In genomic region chr2:87458938-87459337, GRCh38 we compare ENCODE assay signal across 8 cellular contexts.
A peak's percentile ranks its signal among the peaks of the same experiment; 100 is the strongest.
DNase-seq lines count a peak whose midpoint lies in the region; ATAC-seq and TF ChIP-seq lines count a peak whose summit lies in the region.
"Not testable (repeated sequence)": the region's sequence is repeated elsewhere in the genome, so short reads cannot be mapped to it uniquely, and the experiment has no call there.

No MANE protein-coding gene starts in this region.

- not testable (repeated sequence) for H3K36me3 Mint-ChIP-seq in T-helper 1 cell treated with Interleukin-12 subunit alpha and Interleukin-12 subunit beta and Interleukin-4 antibody, amounts not matched to agents 30 μg/mL and 1 μg/mL, for 36 hours (ENCODE audit: low read depth); activated CD8-positive, alpha-beta T cell treated with anti-CD3 and anti-CD28 coated beads for 36 hours (ENCODE audit: low read depth); activated naive CD4-positive, alpha-beta T cell treated with anti-CD3 and anti-CD28 coated beads, Interleukin-2, amount 10 ng/mL, durations not matched to agents 7 days and 5 days; chondrocyte (ENCODE audit: low read depth)

- H3K36me3 ChIP-seq in osteoblast (ENCODE audit: insufficient read depth, low read length), result not testable (repeated sequence)

- H3K4me1 ChIP-seq in osteoblast (ENCODE audit: insufficient read depth, low read length), result peaks cover 13% of the 10 kb centered on the region

- H3K4me1 Mint-ChIP-seq in T-helper 1 cell treated with Interleukin-12 subunit alpha and Interleukin-12 subunit beta and Interleukin-4 antibody, amounts not matched to agents 30 μg/mL and 1 μg/mL, for 36 hours (ENCODE audit: low read depth), result peaks cover 17% of the 10 kb centered on the region
- peaks cover 13% of the 10 kb centered on the region for H3K4me1 Mint-ChIP-seq in activated CD8-positive, alpha-beta T cell treated with anti-CD3 and anti-CD28 coated beads for 36 hours (ENCODE audit: low read depth)
- peaks cover 25% of the 10 kb centered on the region for H3K4me1 Mint-ChIP-seq in activated naive CD4-positive, alpha-beta T cell treated with anti-CD3 and anti-CD28 coated beads, Interleukin-2, amount 10 ng/mL, durations not matched to agents 7 days and 5 days
- peaks cover 20% of the 10 kb centered on the region for H3K4me1 Mint-ChIP-seq in chondrocyte (ENCODE audit: low read depth)
- not testable (repeated sequence) for H3K4me1 Mint-ChIP-seq in stimulated activated naive CD8-positive, alpha-beta T cell treated with anti-CD3 and anti-CD28 coated beads, Interleukin-15, amount 100 ng/mL, for 72 hours

- not testable (repeated sequence) for H4K20me1 ChIP-seq in osteoblast (ENCODE audit: insufficient read depth, low read length)

- not testable (repeated sequence) for TF ChIP-seq CTCF in activated CD8-positive, alpha-beta T cell treated with anti-CD3 and anti-CD28 coated beads for 36 hours (IDR thresholded peaks at IDR 0.05); chondrocyte (IDR thresholded peaks at IDR 0.05); osteoblast (IDR thresholded peaks at IDR 0.05; ENCODE audit: extremely low read depth, low read depth, low read length)

- H3K9me3 ChIP-seq in osteoblast (ENCODE audit: low read depth, low read length), result not testable (repeated sequence)

- POLR2A ChIA-PET in activated CD8-positive, alpha-beta T cell treated with anti-CD3 and anti-CD28 coated beads for 36 hours (lab: Charles Lee), result not testable (repeated sequence)

- peak overlapping the region; percentile 39 for H3K4me2 ChIP-seq in osteoblast (ENCODE audit: insufficient read depth, low read length)

- not testable (repeated sequence) for DNase-seq in activated CD8-positive, alpha-beta T cell treated with anti-CD3 and anti-CD28 coated beads for 36 hours; activated naive CD4-positive, alpha-beta T cell treated with anti-CD3 and anti-CD28 coated beads, Interleukin-2, amount 10 ng/mL, durations not matched to agents 7 days and 5 days; chondrocyte (ENCODE audit: low spot score); left ventricle myocardium superior; osteoblast (ENCODE audit: insufficient read length, low spot score, missing footprints); stimulated activated naive CD8-positive, alpha-beta T cell treated with anti-CD3 and anti-CD28 coated beads, Interleukin-15, amount 100 ng/mL, for 72 hours

- H3K27ac ChIP-seq in osteoblast (ENCODE audit: low read depth, low read length), result not testable (repeated sequence)

- CTCF ChIA-PET in activated CD8-positive, alpha-beta T cell treated with anti-CD3 and anti-CD28 coated beads for 36 hours (lab: Charles Lee); activated naive CD4-positive, alpha-beta T cell treated with anti-CD3 and anti-CD28 coated beads, Interleukin-2, amount 10 ng/mL, durations not matched to agents 7 days and 5 days (lab: Charles Lee): not testable (repeated sequence)

- H3K27me3 Mint-ChIP-seq in T-helper 1 cell treated with Interleukin-12 subunit alpha and Interleukin-12 subunit beta and Interleukin-4 antibody, amounts not matched to agents 30 μg/mL and 1 μg/mL, for 36 hours (ENCODE audit: low read depth); activated CD8-positive, alpha-beta T cell treated with anti-CD3 and anti-CD28 coated beads for 36 hours; activated naive CD4-positive, alpha-beta T cell treated with anti-CD3 and anti-CD28 coated beads, Interleukin-2, amount 10 ng/mL, durations not matched to agents 7 days and 5 days; chondrocyte (ENCODE audit: low read depth); stimulated activated naive CD8-positive, alpha-beta T cell treated with anti-CD3 and anti-CD28 coated beads, Interleukin-15, amount 100 ng/mL, for 72 hours: not testable (repeated sequence)

- intact Hi-C loops in activated CD8-positive, alpha-beta T cell treated with anti-CD3 and anti-CD28 coated beads for 36 hours (cut with micrococcal nuclease); left ventricle myocardium superior (cut with micrococcal nuclease): not testable (repeated sequence)

- H3K4me3 ChIP-seq in osteoblast (ENCODE audit: insufficient read depth, low read length), result not testable (repeated sequence)

- peaks cover 35% of the 10 kb centered on the region for H3K79me2 ChIP-seq in osteoblast (ENCODE audit: insufficient read depth, low read length)

- H3K27me3 ChIP-seq in osteoblast (ENCODE audit: insufficient read depth, low read length), result not testable (repeated sequence)

- ATAC-seq in GM18861 (IDR thresholded peaks at IDR 0.05; ENCODE audit: unreplicated experiment), result peak; percentile 31
- ATAC-seq in activated CD8-positive, alpha-beta T cell treated with anti-CD3 and anti-CD28 coated beads for 36 hours, result peak; percentile 42
- peak; percentile 43 for ATAC-seq in left ventricle myocardium superior
- peak; percentile 70 for ATAC-seq in stimulated activated naive CD8-positive, alpha-beta T cell treated with anti-CD3 and anti-CD28 coated beads, Interleukin-15, amount 100 ng/mL, for 72 hours

- peak overlapping the region; percentile 83 for H3K27ac Mint-ChIP-seq in T-helper 1 cell treated with Interleukin-12 subunit alpha and Interleukin-12 subunit beta and Interleukin-4 antibody, amounts not matched to agents 30 μg/mL and 1 μg/mL, for 36 hours
- H3K27ac Mint-ChIP-seq in activated CD8-positive, alpha-beta T cell treated with anti-CD3 and anti-CD28 coated beads for 36 hours, result peak overlapping the region; percentile 81
- H3K27ac Mint-ChIP-seq in activated naive CD4-positive, alpha-beta T cell treated with anti-CD3 and anti-CD28 coated beads, Interleukin-2, amount 10 ng/mL, durations not matched to agents 7 days and 5 days, result peak overlapping the region; percentile 83
- H3K27ac Mint-ChIP-seq in chondrocyte (ENCODE audit: unreplicated experiment), result peak overlapping the region; percentile 71
- not testable (repeated sequence) for H3K27ac Mint-ChIP-seq in stimulated activated naive CD8-positive, alpha-beta T cell treated with anti-CD3 and anti-CD28 coated beads, Interleukin-15, amount 100 ng/mL, for 72 hours

- peak overlapping the region; percentile 85 for H3K4me3 Mint-ChIP-seq in T-helper 1 cell treated with Interleukin-12 subunit alpha and Interleukin-12 subunit beta and Interleukin-4 antibody, amounts not matched to agents 30 μg/mL and 1 μg/mL, for 36 hours
- peak overlapping the region; percentile 72 for H3K4me3 Mint-ChIP-seq in activated CD8-positive, alpha-beta T cell treated with anti-CD3 and anti-CD28 coated beads for 36 hours
- H3K4me3 Mint-ChIP-seq in activated naive CD4-positive, alpha-beta T cell treated with anti-CD3 and anti-CD28 coated beads, Interleukin-2, amount 10 ng/mL, durations not matched to agents 7 days and 5 days, result peak overlapping the region; percentile 62
- peak overlapping the region; percentile 67 for H3K4me3 Mint-ChIP-seq in chondrocyte (ENCODE audit: unreplicated experiment)
- peak overlapping the region; percentile 49 to 50 for H3K4me3 Mint-ChIP-seq in stimulated activated naive CD8-positive, alpha-beta T cell treated with anti-CD3 and anti-CD28 coated beads, Interleukin-15, amount 100 ng/mL, for 72 hours

- H3K9me3 Mint-ChIP-seq in T-helper 1 cell treated with Interleukin-12 subunit alpha and Interleukin-12 subunit beta and Interleukin-4 antibody, amounts not matched to agents 30 μg/mL and 1 μg/mL, for 36 hours; activated CD8-positive, alpha-beta T cell treated with anti-CD3 and anti-CD28 coated beads for 36 hours; activated naive CD4-positive, alpha-beta T cell treated with anti-CD3 and anti-CD28 coated beads, Interleukin-2, amount 10 ng/mL, durations not matched to agents 7 days and 5 days; chondrocyte (ENCODE audit: low read depth); stimulated activated naive CD8-positive, alpha-beta T cell treated with anti-CD3 and anti-CD28 coated beads, Interleukin-15, amount 100 ng/mL, for 72 hours: not testable (repeated sequence)

- H2AFZ ChIP-seq in osteoblast (ENCODE audit: low read length), result not testable (repeated sequence)
